8 cellular contexts compared by ENCODE assay signal in genomic region chr9:96618209-96619108, GRCh38. TPM values are rescaled to one million over a fixed set of nuclear protein-coding genes. Genes with fewer than 3 reads are reported as not detected.
DNase-seq lines count a peak whose midpoint lies in the region; ATAC-seq, FAIRE-seq and TF ChIP-seq lines count a peak whose summit lies in the region.

No MANE protein-coding gene starts in this region.

- ATAC-seq in HG02642 (IDR thresholded peaks at IDR 0.05; ENCODE audit: poor library complexity, unreplicated experiment) (no peak), GM18907 (IDR thresholded peaks at IDR 0.05; ENCODE audit: unreplicated experiment) (no peak)

- FAIRE-seq in GM12891 (lab: Jason Lieb, UNC): no peak

- no peaks in the 10 kb centered on the region for H3K4me1 ChIP-seq in prostate gland (replicated peaks)

- CTCF ChIA-PET in RWPE1 (lab: Yijun Ruan, JAX): interaction anchor here (0.5 to 1.5 kb wide), 6 partner anchors 10 to 906 kb away, joined by 3 to 7 read pairs (median 3); no protein-coding TSS in a partner anchor

- no peaks in the 10 kb centered on the region for H3K9me3 ChIP-seq in prostate gland

- DNase-seq in RWPE1 (ENCODE audit: low spot score) (peak; percentile 66), astrocyte of the hippocampus (ENCODE audit: low read depth, low spot score) (peak; percentile 69), hypothalamus (lab: John Stamatoyannopoulos, UW) (peak in 38 of 51 donors; percentile 12 to 77 (median 45)), prostate gland (ENCODE audit: low spot score) (peak; percentile 56), GM12891 (ENCODE audit: insufficient read length, low spot score) (no peak)

- H3K36me3 ChIP-seq in prostate gland: no peaks in the 10 kb centered on the region

- no peaks in the 10 kb centered on the region for H3K27me3 ChIP-seq in prostate gland (replicated peaks; ENCODE audit: insufficient read depth)

- TF ChIP-seq POLR2A in prostate gland (IDR thresholded peaks at IDR 0.05): peak; percentile 17
- TF ChIP-seq POLR2A in GM12891 (IDR thresholded peaks at IDR 0.05; ENCODE audit: low read depth, low read length): no peak

- peak overlapping the region; percentile 74 for H3K27ac ChIP-seq in RWPE1
- H3K27ac ChIP-seq in prostate gland: peak overlapping the region; percentile 88 to 92

- intact Hi-C loops in prostate gland (cut with DNase I): loop anchor here (5.0 kb wide), 3 partner anchors 34 to 171 kb away; no protein-coding TSS in a partner anchor

- 7% methylated on average over 49 of the region's 67 CpGs for WGBS in prostate gland

- POLR2A ChIA-PET in RWPE1 (lab: Yijun Ruan, JAX; ENCODE audit: low non-redundant PET): no interaction called here

- H3K4me3 ChIP-seq in GM08714 (ENCODE audit: low read length) (peak overlapping the region; percentile 16; the same call in 1 of the 2 replicates), prostate gland (peak overlapping the region; percentile 69 to 78)

- TF ChIP-seq CTCF in RWPE1 (conservative IDR thresholded peaks at IDR 0.05; ENCODE audit: low read depth): no peak
- TF ChIP-seq CTCF in prostate gland (IDR thresholded peaks at IDR 0.05): no peak

TF ChIP-seq in GM12891, 5 proteins besides CTCF, POLR2A, EP300 and RAD21:
- TF ChIP-seq PAX5 (IDR thresholded peaks at IDR 0.05; ENCODE audit: insufficient read depth, low read length, severe bottlenecking): no peak
- TF ChIP-seq SPI1 (IDR thresholded peaks at IDR 0.05; ENCODE audit: low read depth, low read length): no peak
- no peak for TF ChIP-seq TAF1 (IDR thresholded peaks at IDR 0.05; ENCODE audit: low read depth, low read length)
- TF ChIP-seq POU2F2 (IDR thresholded peaks at IDR 0.05; ENCODE audit: low read depth, low read length): no peak
- no peak for TF ChIP-seq POLR2AphosphoS5 (IDR thresholded peaks at IDR 0.05; ENCODE audit: low read depth, low read length)

RNA-seq across cellular contexts. Expression of gene CDC14B, which starts 1.2 kb away (rescaled TPM):
- 10 to 100 TPM; 27.0 to 34.7 TPM for total RNA-seq in prostate gland
- 0.19 TPM for polyA plus RNA-seq in GM12891 (2012; ENCODE audit: low read depth, missing spikeins)

RNA-seq across cellular contexts. Expression of gene PRXL2C, which starts 36.7 kb away (rescaled TPM):
- 10 to 100 TPM; 14.3 to 14.6 TPM for total RNA-seq in prostate gland
- polyA plus RNA-seq in GM12891 (2012; ENCODE audit: low read depth, missing spikeins): 0.82 TPM
